ENCODE assay signal across 20 cellular contexts in the genomic region with DNA sequence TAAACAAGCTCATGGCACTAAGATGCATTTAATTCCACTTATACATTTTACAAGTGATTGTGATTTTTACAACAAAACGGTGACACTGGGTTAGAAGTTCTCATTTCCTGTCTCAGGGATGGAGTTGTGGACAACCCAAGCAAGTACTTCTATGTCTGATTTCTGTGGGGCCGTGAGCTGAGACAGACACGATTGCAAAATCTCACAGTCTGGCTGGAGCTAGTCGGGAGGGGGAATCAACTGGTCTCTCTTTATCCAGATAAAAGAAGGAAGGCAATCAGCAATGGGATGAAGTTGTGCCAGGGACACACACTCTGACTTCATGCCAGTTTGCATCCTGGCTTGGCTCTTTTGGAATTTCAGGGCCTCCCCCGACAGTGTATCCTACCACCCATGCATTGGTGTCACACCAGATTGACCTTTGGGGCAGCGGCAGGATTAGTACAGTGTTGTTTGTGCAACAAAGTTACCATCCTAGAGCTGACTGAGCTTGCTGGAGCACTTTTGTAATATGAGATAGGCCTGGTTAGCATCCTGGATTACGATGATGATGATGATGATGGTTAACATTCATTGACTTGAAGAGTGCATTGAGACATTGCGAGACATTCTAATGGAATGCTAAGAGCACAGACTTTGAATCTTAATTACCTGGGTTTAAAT.
A peak's percentile ranks its signal among the peaks of the same experiment; 100 is the strongest.
DNase-seq lines count a peak whose midpoint lies in the region; ATAC-seq and TF ChIP-seq lines count a peak whose summit lies in the region.
"Had no signal": no experiment of that assay in that cellular context is flagged by ENCODE, and none has a peak within 500 bp of the region (broad histone marks: within the 10 kb centered on the region; RNA-seq: fewer than 3 reads in every experiment).

No MANE protein-coding gene starts in this region.

- no peak for TF ChIP-seq CTCF in right atrium auricular region (IDR thresholded peaks at IDR 0.05)

- peaks cover 0 to 27% of the 10 kb centered on the region in 2 donors for H3K4me1 ChIP-seq in right atrium auricular region
- H3K4me1 ChIP-seq: BE2C had no signal

- H3K9me3 ChIP-seq in right atrium auricular region: no peaks in the 10 kb centered on the region
- H3K9me3 ChIP-seq: BE2C had no signal

- H3K4me3 ChIP-seq in right atrium auricular region: no peak overlapping the region
- H3K4me3 ChIP-seq: dorsolateral prefrontal cortex had no signal

- no peaks in the 10 kb centered on the region for H3K27me3 ChIP-seq in right atrium auricular region
- H3K27me3 ChIP-seq: BE2C had no signal

- H3K27ac ChIP-seq in right atrium auricular region: peak overlapping the region in 1 of 2 donors; percentile 42
- H3K27ac ChIP-seq: dorsolateral prefrontal cortex, RWPE1 had no signal

- H3K36me3 ChIP-seq in right atrium auricular region: no peaks in the 10 kb centered on the region
- H3K36me3 ChIP-seq: BE2C had no signal

- DNase-seq in MV-4-11 (lab: John Stamatoyannopoulos, UW): peak; percentile 45
- peak; percentile 64 for DNase-seq in SKM-1 treated with dmso at 0.1 percent for 144 hours (lab: John Stamatoyannopoulos, UW; ENCODE audit: unreplicated experiment)
- peak; percentile 86 for DNase-seq in right atrium auricular region (ENCODE audit: low spot score)
- peak; percentile 41 for DNase-seq in pons (ENCODE audit: low spot score)
- DNase-seq in T1000 (lab: John Stamatoyannopoulos, UW): no peak
- DNase-seq in superior temporal gyrus (ENCODE audit: extremely low spot score): no peak
- DNase-seq: activated T-cell treated with anti-CD3 and anti-CD28 coated beads, Interleukin-2, amount 50 U/mL, for 48 hours; BE2C; Calu3; dorsolateral prefrontal cortex; erythroblast; glutamatergic neuron; natural killer cell; NCI-H1436 treated with DMSO at 0.1 percent for 48 hours; stimulated activated CD4-positive, alpha-beta T cell treated with anti-CD3 and anti-CD28 coated beads, Interleukin-12 subunit alpha, Interleukin-12 subunit beta, amount 100 ng/mL, for 4 hours; T-helper 1 cell had no signal

- no peak for ATAC-seq in GM21367 (IDR thresholded peaks at IDR 0.05; ENCODE audit: unreplicated experiment)
- ATAC-seq in HG02798 (IDR thresholded peaks at IDR 0.05; ENCODE audit: poor library complexity, unreplicated experiment): no peak
- ATAC-seq: natural killer cell, WTC11 had no signal

Comparison
In these comparisons a context has a peak if more than half of its experiments do, and no peak if none do; other contexts are left out.
1. DNase-seq: peak in MV-4-11 (single experiment), SKM-1 treated with dmso at 0.1 percent for 144 hours (single experiment), right atrium auricular region (single experiment) and pons (single experiment); none in T1000 (single experiment) and superior temporal gyrus (single experiment).